41 cellular contexts compared by ENCODE assay signal in genomic region chr9:38478211-38478610, GRCh38. TPM values are rescaled to one million over a fixed set of nuclear protein-coding genes. Genes with fewer than 3 reads are reported as not detected.
"Had no signal": no experiment of that assay in that cellular context is flagged by ENCODE, and none has a peak within 500 bp of the region (broad histone marks: within the 10 kb centered on the region; RNA-seq: fewer than 3 reads in every experiment).

No MANE protein-coding gene starts in this region.

- H3K9me3 ChIP-seq: adrenal gland, breast epithelium had no signal

- H3K27me3 Mint-ChIP-seq: activated naive CD4-positive, alpha-beta T cell treated with anti-CD3 and anti-CD28 coated beads, Interleukin-2, amount 50 U/mL, for 24 hours; activated naive CD8-positive, alpha-beta T cell treated with anti-CD3 and anti-CD28 coated beads for 36 hours had no signal

- FAIRE-seq: astrocyte, bronchial epithelial cell had no signal

- H3K27me3 ChIP-seq: adrenal gland, ascending aorta, body of pancreas, brain microvascular endothelial cell, breast epithelium, cardiac muscle cell had no signal

- H3K36me3 ChIP-seq: adrenal gland, ascending aorta, brain microvascular endothelial cell, breast epithelium, cardiac muscle cell had no signal

- H3K4me3 ChIP-seq: adrenal gland, ascending aorta, body of pancreas, breast epithelium, cardiac muscle cell had no signal

- H3K27ac ChIP-seq: adrenal gland, ascending aorta, body of pancreas, brain microvascular endothelial cell, breast epithelium, cardiac muscle cell had no signal

- H3K36me3 Mint-ChIP-seq: activated naive CD4-positive, alpha-beta T cell treated with anti-CD3 and anti-CD28 coated beads, Interleukin-2, amount 10 ng/mL, durations not matched to agents 7 days and 5 days; activated naive CD8-positive, alpha-beta T cell; activated naive CD8-positive, alpha-beta T cell treated with anti-CD3 and anti-CD28 coated beads for 36 hours; activated naive CD8-positive, alpha-beta T cell treated with anti-CD3 and anti-CD28 coated beads, Interleukin-2, amount 10 ng/mL, durations not matched to agents 7 days and 5 days had no signal

- ATAC-seq: activated naive CD4-positive, alpha-beta T cell treated with anti-CD3 and anti-CD28 coated beads, Interleukin-2, amount 50 U/mL, for 72 hours; activated naive CD8-positive, alpha-beta T cell treated with anti-CD3 and anti-CD28 coated beads, Interleukin-2, amount 50 U/mL, for 24 hours; activated T-cell treated with anti-CD3 and anti-CD28 coated beads, Interleukin-2, amount 50 U/mL, for 4 hours; activated T-cell treated with anti-CD3 and anti-CD28 coated beads, Interleukin-2, amount 50 U/mL, for 72 hours; activated T-helper 17 cell treated with anti-CD3 and anti-CD28 coated beads, Interleukin-2, amount 50 U/mL, for 72 hours; body of pancreas had no signal

- DNase-seq: activated effector memory CD4-positive, alpha-beta T cell treated with anti-CD3 and anti-CD28 coated beads, Interleukin-2, amount 50 U/mL, for 16 hours; activated effector memory CD4-positive, alpha-beta T cell treated with Interleukin-2 at 50 U/mL for 16 hours; activated gamma-delta T cell; activated gamma-delta T cell treated with Interleukin-2 at 50 U/mL for 16 hours; activated naive CD4-positive, alpha-beta T cell; activated naive CD4-positive, alpha-beta T cell treated with anti-CD3 and anti-CD28 coated beads for 36 hours; activated naive CD4-positive, alpha-beta T cell treated with anti-CD3 and anti-CD28 coated beads, Interleukin-2, amount 10 ng/mL, durations not matched to agents 7 days and 5 days; activated naive CD4-positive, alpha-beta T cell treated with anti-CD3 and anti-CD28 coated beads, Interleukin-2, amount 50 U/mL, for 16 hours; activated naive CD4-positive, alpha-beta T cell treated with Interleukin-2 at 50 U/mL for 16 hours; activated naive CD8-positive, alpha-beta T cell treated with anti-CD3 and anti-CD28 coated beads for 36 hours; activated naive CD8-positive, alpha-beta T cell treated with anti-CD3 and anti-CD28 coated beads, Interleukin-2, amount 10 ng/mL, durations not matched to agents 7 days and 5 days; activated naive CD8-positive, alpha-beta T cell treated with anti-CD3 and anti-CD28 coated beads, Interleukin-2, amount 50 U/mL, for 24 hours; activated T-cell treated with anti-CD3 and anti-CD28 coated beads for 4 hours; activated T-cell treated with anti-CD3 and anti-CD28 coated beads, Interleukin-2, amount 50 U/mL, for 1 hour; activated T-cell treated with anti-CD3 and anti-CD28 coated beads, Interleukin-2, amount 50 U/mL, for 24 hours; activated T-cell treated with anti-CD3 and anti-CD28 coated beads, Interleukin-2, amount 50 U/mL, for 4 hours; activated T-cell treated with anti-CD3 and anti-CD28 coated beads, Interleukin-2, amount 50 U/mL, for 48 hours; activated T-cell treated with anti-CD3 and anti-CD28 coated beads, Interleukin-2, amount 50 U/mL, for 72 hours; adrenal gland; amniotic stem cell; amygdala; anterior cingulate cortex; aorta; body of pancreas; brain microvascular endothelial cell; caudate nucleus; central memory CD4-positive, alpha-beta T cell; cerebellar nuclear complex had no signal

- H3K4me1 Mint-ChIP-seq: activated naive CD4-positive, alpha-beta T cell treated with anti-CD3 and anti-CD28 coated beads, Interleukin-2, amount 10 ng/mL, durations not matched to agents 7 days and 5 days; activated naive CD4-positive, alpha-beta T cell treated with anti-CD3 and anti-CD28 coated beads, Interleukin-2, amount 50 U/mL, for 24 hours; activated naive CD8-positive, alpha-beta T cell treated with anti-CD3 and anti-CD28 coated beads for 36 hours; activated naive CD8-positive, alpha-beta T cell treated with anti-CD3 and anti-CD28 coated beads, Interleukin-2, amount 10 ng/mL, durations not matched to agents 7 days and 5 days; activated naive CD8-positive, alpha-beta T cell treated with anti-CD3 and anti-CD28 coated beads, Interleukin-2, amount 50 U/mL, for 24 hours; activated T-helper 17 cell treated with anti-CD3 and anti-CD28 coated beads, Interleukin-2, amount 50 U/mL, for 72 hours; central memory CD8-positive, alpha-beta T cell had no signal

- H3K27ac Mint-ChIP-seq: activated naive CD4-positive, alpha-beta T cell treated with anti-CD3 and anti-CD28 coated beads for 36 hours; activated naive CD4-positive, alpha-beta T cell treated with anti-CD3 and anti-CD28 coated beads, Interleukin-2, amount 10 ng/mL, durations not matched to agents 7 days and 5 days; activated naive CD4-positive, alpha-beta T cell treated with anti-CD3 and anti-CD28 coated beads, Interleukin-2, amount 50 U/mL, for 24 hours; activated naive CD4-positive, alpha-beta T cell treated with anti-CD3 and anti-CD28 coated beads, Interleukin-2, amount 50 U/mL, for 72 hours; activated naive CD8-positive, alpha-beta T cell; activated naive CD8-positive, alpha-beta T cell treated with anti-CD3 and anti-CD28 coated beads for 36 hours; activated naive CD8-positive, alpha-beta T cell treated with anti-CD3 and anti-CD28 coated beads, Interleukin-2, amount 10 ng/mL, durations not matched to agents 7 days and 5 days; activated naive CD8-positive, alpha-beta T cell treated with anti-CD3 and anti-CD28 coated beads, Interleukin-2, amount 50 U/mL, for 24 hours; activated T-cell treated with anti-CD3 and anti-CD28 coated beads, Interleukin-2, amount 50 U/mL, for 24 hours; activated T-cell treated with anti-CD3 and anti-CD28 coated beads, Interleukin-2, amount 50 U/mL, for 72 hours; activated T-helper 1 cell treated with anti-CD3 and anti-CD28 coated beads, Interleukin-12 subunit alpha, Interleukin-12 subunit beta, Interleukin-2, Interleukin-4 antibody, amounts not matched to agents 30 ng/mL and 10 ng/mL and 1 ng/mL, durations not matched to agents 14 hours and 24 hours and 36 hours; activated T-helper 17 cell treated with anti-CD3 and anti-CD28 coated beads, Interleukin-2, amount 50 U/mL, for 72 hours; activated T-helper 2 cell treated with anti-CD3 and anti-CD28 coated beads, Interferon-gamma antibody, Interleukin-2, Interleukin-4, amounts not matched to agents 10 μg/mL and 5 μg/mL and 100 μg/mL, durations not matched to agents 14 hours and 24 hours and 36 hours; brain had no signal

- H3K4me1 ChIP-seq: adrenal gland, ascending aorta, body of pancreas, breast epithelium had no signal

- H3K4me3 Mint-ChIP-seq: activated naive CD4-positive, alpha-beta T cell treated with anti-CD3 and anti-CD28 coated beads for 36 hours; activated naive CD4-positive, alpha-beta T cell treated with anti-CD3 and anti-CD28 coated beads, Interleukin-2, amount 10 ng/mL, durations not matched to agents 7 days and 5 days; activated naive CD4-positive, alpha-beta T cell treated with anti-CD3 and anti-CD28 coated beads, Interleukin-2, amount 50 U/mL, for 24 hours; activated naive CD8-positive, alpha-beta T cell; activated naive CD8-positive, alpha-beta T cell treated with anti-CD3 and anti-CD28 coated beads for 36 hours; activated naive CD8-positive, alpha-beta T cell treated with anti-CD3 and anti-CD28 coated beads, Interleukin-2, amount 10 ng/mL, durations not matched to agents 7 days and 5 days; activated naive CD8-positive, alpha-beta T cell treated with anti-CD3 and anti-CD28 coated beads, Interleukin-2, amount 50 U/mL, for 24 hours; activated T-cell treated with anti-CD3 and anti-CD28 coated beads, Interleukin-2, amount 50 U/mL, for 24 hours; activated T-cell treated with anti-CD3 and anti-CD28 coated beads, Interleukin-2, amount 50 U/mL, for 4 hours; activated T-cell treated with anti-CD3 and anti-CD28 coated beads, Interleukin-2, amount 50 U/mL, for 72 hours; activated T-helper 1 cell treated with anti-CD3 and anti-CD28 coated beads, Interleukin-12 subunit alpha, Interleukin-12 subunit beta, Interleukin-2, Interleukin-4 antibody, amounts not matched to agents 30 ng/mL and 10 ng/mL and 1 ng/mL, durations not matched to agents 14 hours and 24 hours and 36 hours; activated T-helper 17 cell treated with anti-CD3 and anti-CD28 coated beads, Interleukin-2, amount 50 U/mL, for 72 hours; brain; central memory CD8-positive, alpha-beta T cell had no signal

RNA-seq across cellular contexts. Expression of gene IGFBPL1, which starts 54.0 kb away (rescaled TPM):
- total RNA-seq: activated naive CD4-positive, alpha-beta T cell treated with anti-CD3 and anti-CD28 coated beads, Interleukin-2, amount 50 U/mL, for 72 hours; activated naive CD8-positive, alpha-beta T cell treated with anti-CD3 and anti-CD28 coated beads for 36 hours; activated naive CD8-positive, alpha-beta T cell treated with anti-CD3 and anti-CD28 coated beads, Interleukin-2, amount 10 ng/mL, durations not matched to agents 7 days and 5 days; activated T-cell treated with anti-CD3 and anti-CD28 coated beads, Interleukin-2, amount 50 U/mL, for 72 hours; activated T-helper 1 cell treated with anti-CD3 and anti-CD28 coated beads, Interleukin-12 subunit alpha, Interleukin-12 subunit beta, Interleukin-2, Interleukin-4 antibody, amounts not matched to agents 30 ng/mL and 10 ng/mL and 1 ng/mL, durations not matched to agents 14 hours and 24 hours and 36 hours; activated T-helper 17 cell treated with anti-CD3 and anti-CD28 coated beads, Interleukin-2, amount 50 U/mL, for 72 hours; breast epithelium; bronchial epithelial cell had no signal
